In the genomic region with DNA sequence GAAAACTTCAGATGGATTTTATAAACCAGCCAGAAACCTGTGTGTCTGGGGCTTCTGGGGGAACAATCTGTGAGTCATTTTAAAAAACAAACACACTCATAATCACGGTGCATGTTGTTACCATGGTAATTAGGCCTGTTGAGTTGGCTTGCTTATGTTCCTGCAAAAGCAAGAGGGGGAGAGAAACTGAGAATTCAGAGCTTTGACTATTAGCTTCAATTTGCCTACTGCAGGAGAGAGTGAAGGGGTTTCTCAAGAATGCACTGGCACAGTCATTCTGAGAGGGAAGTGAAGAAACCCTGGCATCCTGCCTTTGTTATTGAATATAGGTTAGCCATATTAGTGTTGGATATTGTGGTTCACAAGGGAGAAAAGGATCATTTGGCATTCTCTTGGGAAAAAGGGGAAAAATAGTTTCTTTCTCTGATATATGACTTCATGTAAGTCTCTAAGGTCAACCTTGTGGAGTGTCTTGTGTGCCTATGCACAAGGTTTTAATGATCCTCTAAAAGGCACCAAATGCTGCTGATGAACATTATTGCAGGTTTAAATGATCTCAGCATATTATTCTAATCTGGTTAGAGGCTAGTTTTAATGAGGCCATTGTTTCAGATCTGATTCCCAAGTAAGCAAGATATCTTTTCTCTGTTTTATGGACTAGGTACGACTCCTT, we compare ENCODE assay signal across 9 cellular contexts. TPM values are rescaled to one million over a fixed set of nuclear protein-coding genes. Genes with fewer than 3 reads are reported as not detected.
DNase-seq lines count a peak whose midpoint lies in the region; ATAC-seq, FAIRE-seq and TF ChIP-seq lines count a peak whose summit lies in the region.
"Had no signal": no experiment of that assay in that cellular context is flagged by ENCODE, and none has a peak within 500 bp of the region (broad histone marks: within the 10 kb centered on the region; RNA-seq: fewer than 3 reads in every experiment).

No MANE protein-coding gene starts in this region.

- FAIRE-seq in GM12878 (lab: Jason Lieb, UNC): peak; percentile 97

- H3K79me2 ChIP-seq in GM12878 (ENCODE audit: control insufficient read depth, insufficient read depth, low read length) (peaks cover 72% of the 10 kb centered on the region), mesendoderm (ENCODE audit: control insufficient read depth, insufficient read depth, low read length) (no peaks in the 10 kb centered on the region)
- H3K79me2 ChIP-seq: parathyroid adenoma had no signal

- no peak overlapping the region for H3K56ac ChIP-seq in mesendoderm (ENCODE audit: low read length)

- peak; percentile 78 to 81; a peak in 3 of 4 replicates for TF ChIP-seq EP300 in GM12878 (IDR thresholded peaks at IDR 0.05; ENCODE audit: borderline replicate concordance in 1 of 2, control insufficient read depth in 1 of 2, low read depth in 2 of 2, low read length in 2 of 2)

- H3K36me3 ChIP-seq in BLaER1 treated with 17β-estradiol and CSF1 and Interleukin-3, amounts not matched to agents 10 nM and 100 nM: peaks cover 0 to 38% (median 19%) of the 10 kb centered on the region in 11 experiments; a peak in 12 of 22 replicates
- H3K36me3 ChIP-seq in GM12878 (ENCODE audit: control insufficient read depth in 2 of 2, insufficient read depth in 2 of 2, low read length in 1 of 2) (no peaks in the 10 kb centered on the region; a peak in 1 of 4 replicates), mesendoderm (ENCODE audit: control insufficient read depth, insufficient read depth, low read length) (no peaks in the 10 kb centered on the region)

- H3K9me3 ChIP-seq in BLaER1 treated with 17β-estradiol and CSF1 and Interleukin-3, amounts not matched to agents 10 nM and 100 nM (replicated peaks in 1 of 11): peaks cover 0 to 9% (median 0%) of the 10 kb centered on the region in 11 experiments; a peak in 3 of 22 replicates
- H3K9me3 ChIP-seq in GM12878 (replicated peaks; ENCODE audit: control insufficient read depth, insufficient read depth, low read length): peaks cover 2% of the 10 kb centered on the region; the same call in 2 of the 3 replicates

- ATAC-seq in GM18517 (IDR thresholded peaks at IDR 0.05; ENCODE audit: unreplicated experiment) (peak; percentile 97), HG02943 (IDR thresholded peaks at IDR 0.05; ENCODE audit: low read depth, unreplicated experiment) (peak; percentile 92), GM12878 (peak; percentile 85)

- no peak overlapping the region for H3K4me3 ChIP-seq in BLaER1 treated with 17β-estradiol and CSF1 and Interleukin-3, amounts not matched to agents 10 nM and 100 nM
- no peak overlapping the region for H3K4me3 ChIP-seq in GM12878
- H3K4me3 ChIP-seq in mesendoderm (ENCODE audit: low read length): no peak overlapping the region

- no peak overlapping the region for H2BK15ac ChIP-seq in mesendoderm (replicated peaks; ENCODE audit: low read depth)

- no peak overlapping the region for H2AK5ac ChIP-seq in mesendoderm (ENCODE audit: low read length)

- TF ChIP-seq CTCF in GM12878 (IDR thresholded peaks at IDR 0.05 in 2 of 3, conservative IDR thresholded peaks at IDR 0.05 in 1 of 3; ENCODE audit: control insufficient read depth in 2 of 3, extremely low read depth in 1 of 3, insufficient read depth in 1 of 3, low read depth in 3 of 3, low read length in 3 of 3): no peak

- peak overlapping the region in 8 of 11 experiments; percentile 9 to 69 (median 52); a peak in 13 of 22 replicates for H3K9ac ChIP-seq in BLaER1 treated with 17β-estradiol and CSF1 and Interleukin-3, amounts not matched to agents 10 nM and 100 nM
- H3K9ac ChIP-seq in GM12878 (ENCODE audit: control insufficient read depth, insufficient read depth, low read length) (no peak overlapping the region), mesendoderm (ENCODE audit: low read length) (no peak overlapping the region)
- H3K9ac ChIP-seq: parathyroid adenoma had no signal

- SMC1A ChIA-PET in GM12878 (lab: Charles Lee; ENCODE audit: uncharacterized antibody, unreplicated experiment): interaction anchor here (0.7 to 14.5 kb wide), 7 partner anchors 9 to 261 kb away, joined by 3 to 254 read pairs (median 6); partner anchors contain the start of gene GNG2

- H2BK5ac ChIP-seq in mesendoderm (ENCODE audit: low read length): no peak overlapping the region

- peak overlapping the region in 10 of 11 experiments; percentile 7 to 73 (median 60); a peak in 20 of 22 replicates for H3K4me2 ChIP-seq in BLaER1 treated with 17β-estradiol and CSF1 and Interleukin-3, amounts not matched to agents 10 nM and 100 nM
- H3K4me2 ChIP-seq in GM12878 (ENCODE audit: control insufficient read depth, insufficient read depth) (peak overlapping the region; percentile 46), mesendoderm (ENCODE audit: low read length) (no peak overlapping the region)

- in situ Hi-C loops in GM12878 (cut with MboI): no loop called here

- RAD21 ChIA-PET in GM12878 (lab: Charles Lee; ENCODE audit: unreplicated experiment): interaction anchor here (0.7 to 15.9 kb wide), 5 partner anchors 9 to 123 kb away, joined by 3 to 197 read pairs (median 7); partner anchors contain the start of gene GNG2

- no peak overlapping the region for H3K4ac ChIP-seq in mesendoderm (ENCODE audit: low read depth, low read length)

- POLR2A ChIA-PET in GM12878 (lab: Charles Lee) (interaction anchor here (1.0 to 4.1 kb wide), 4 partner anchors 8 to 26 kb away, joined by 3 to 22 read pairs (median 4); partner anchors contain the start of gene GNG2), HEK293T (lab: Yijun Ruan, JAX) (no interaction called here)

- no peak overlapping the region for H2AFZ ChIP-seq in GM12878 (ENCODE audit: control insufficient read depth, low read depth, low read length)
- H2AFZ ChIP-seq: parathyroid adenoma had no signal

- H3K79me1 ChIP-seq in mesendoderm (ENCODE audit: low read length): no peaks in the 10 kb centered on the region

- TF ChIP-seq RAD21 in GM12878 (IDR thresholded peaks at IDR 0.05; ENCODE audit: insufficient read depth, low read depth, low read length): peak; percentile 2; the same call in 1 of the 2 replicates

- no peak overlapping the region for H4K5ac ChIP-seq in mesendoderm (ENCODE audit: low read length)

- BruUV-seq in GM12878 (replicated peaks; lab: Mats Ljungman, UMichigan): no TSS peak

- no peak for TF ChIP-seq POLR2A in GM12878 (IDR thresholded peaks at IDR 0.05; ENCODE audit: low read depth, low read length)

- H3K23ac ChIP-seq in mesendoderm (ENCODE audit: low read length): no peak overlapping the region

- peaks cover 8 to 81% (median 30%) of the 10 kb centered on the region in 10 experiments; a peak in 19 of 20 replicates for H3K4me1 ChIP-seq in BLaER1 treated with 17β-estradiol and CSF1 and Interleukin-3, amounts not matched to agents 10 nM and 100 nM
- H3K4me1 ChIP-seq in GM12878 (ENCODE audit: control insufficient read depth, insufficient read depth, low read length) (peaks cover 42% of the 10 kb centered on the region), mesendoderm (ENCODE audit: control insufficient read depth, low read depth, low read length) (no peaks in the 10 kb centered on the region)
- H3K4me1 ChIP-seq: parathyroid adenoma had no signal

- H4K20me1 ChIP-seq in BLaER1 treated with 17β-estradiol and CSF1 and Interleukin-3, amounts not matched to agents 10 nM and 100 nM: peaks cover 0 to 91% (median 0%) of the 10 kb centered on the region in 11 experiments; a peak in 6 of 22 replicates
- no peaks in the 10 kb centered on the region for H4K20me1 ChIP-seq in GM12878 (ENCODE audit: control insufficient read depth, insufficient read depth)

- no peak overlapping the region for H2BK120ac ChIP-seq in mesendoderm (ENCODE audit: low read depth, low read length)

- WGBS in GM12878 (ENCODE audit: insufficient coverage, insufficient replicate concordance, low lambda C conversion rate, missing lambda C conversion rate): 50% methylated on average over 2 of the region's 2 CpGs
- WGBS in mesendoderm (ENCODE audit: extremely low coverage, insufficient coverage, low lambda C conversion rate): no CpG with 5 or more reads among the region's 2 CpGs

- CTCF ChIA-PET in GM12878 (lab: Yijun Ruan, JAX): interaction anchor here (1.4 to 2.3 kb wide), 2 partner anchors 8 to 26 kb away, joined by 3 to 7 read pairs; no protein-coding TSS in a partner anchor
- CTCF ChIA-PET in HEK293T (lab: Yijun Ruan, JAX): interaction anchor here (1.4 kb wide), 1 partner anchor 12 kb away, joined by 4 read pairs; no protein-coding TSS in a partner anchor

- H3K18ac ChIP-seq in mesendoderm (ENCODE audit: low read length): no peak overlapping the region

- H4K8ac ChIP-seq in mesendoderm (ENCODE audit: low read depth, low read length): no peak overlapping the region

- H3K27me3 ChIP-seq in BLaER1 treated with 17β-estradiol and CSF1 and Interleukin-3, amounts not matched to agents 10 nM and 100 nM: no peaks in the 10 kb centered on the region
- no peaks in the 10 kb centered on the region for H3K27me3 ChIP-seq in GM12878 (replicated peaks in 1 of 2; ENCODE audit: control insufficient read depth in 2 of 2, insufficient read depth in 2 of 2, low read length in 1 of 2)
- no peaks in the 10 kb centered on the region for H3K27me3 ChIP-seq in mesendoderm (ENCODE audit: insufficient read depth, low read length, poor library complexity)

- peak; percentile 62 to 89 for DNase-seq in NCI-H2081 (lab: John Stamatoyannopoulos, UW)
- DNase-seq in GM12878 (ENCODE audit: low read depth, low spot score): peak; percentile 94
- peak; percentile 10 for DNase-seq in mesendoderm
- no peak for DNase-seq in HK-2 (ENCODE audit: unreplicated experiment)
- DNase-seq in HEK293T (ENCODE audit: extremely low spot score): no peak

- H3K27ac ChIP-seq in BLaER1 treated with 17β-estradiol and CSF1 and Interleukin-3, amounts not matched to agents 10 nM and 100 nM: peak overlapping the region; percentile 37 to 90 (median 77); a peak in 20 of 22 replicates
- H3K27ac ChIP-seq in GM12878 (ENCODE audit: control insufficient read depth, insufficient read depth) (peak overlapping the region; percentile 50), mesendoderm (ENCODE audit: low read depth, low read length) (no peak overlapping the region)
- H3K27ac ChIP-seq: parathyroid adenoma had no signal

- intact Hi-C loops in GM12878 (cut with micrococcal nuclease; ENCODE audit: unreplicated experiment): loop anchor here (5.0 kb wide), 1 partner anchor 34 kb away; no protein-coding TSS in a partner anchor

RNA-seq across cellular contexts. Expression of gene GNG2, which starts 12.9 kb away (rescaled TPM):
- total RNA-seq in GM12878 (2013; cell fraction: nucleolus; rRNA removed): 73.6 and 83.0 TPM in 2 replicates
- total RNA-seq in GM12878 (2014; rRNA removed) (63.5 and 80.8 TPM in 2 replicates), GM12878 (2014; rRNA removed; fragmentation: Illumina TruSeq; extraction: Trizol) (86.5 and 91.9 TPM in 2 replicates), GM12878 (2021) (103 and 107 TPM in 2 replicates)
- 19.7 TPM for polyA plus RNA-seq in GM12878 (2011; ENCODE audit: low read depth)
- polyA plus RNA-seq in GM12878 (2011; rRNA removed) (62.2 and 80.3 TPM in 2 replicates), GM12878 (2014; fragmentation: Illumina TruSeq; extraction: Trizol) (114 and 139 TPM in 2 replicates), GM12878 (2014; fragmentation: Nextera tagmentation; extraction: Ambion mirVana) (10 to 100 TPM; 31.6 to 42.0 TPM), GM12878 (2014; rRNA removed) (78.6 and 84.7 TPM in 2 replicates), GM12878 (2016; fragmentation: Nextera tagmentation; extraction: Ambion mirVana) (10 to 100 TPM; 63.4 to 69.2 TPM)
- polyA plus RNA-seq in GM12878 (2011; cell fraction: cytosol; rRNA removed): 28.3 and 31.9 TPM in 2 replicates
- 12.3 and 13.8 TPM in 2 replicates for polyA plus RNA-seq in GM12878 (2011; cell fraction: nucleus; rRNA removed)
- polyA plus RNA-seq in GM12878 (2012): 40.5 and 43.9 TPM in 2 replicates
- 38.2 and 38.9 TPM in 2 replicates for polyA minus RNA-seq in GM12878 (2011; rRNA and poly(A)+ RNA removed)
- 12.3 and 14.1 TPM in 2 replicates for polyA minus RNA-seq in GM12878 (2011; cell fraction: cytosol; rRNA and poly(A)+ RNA removed)
- 11.2 and 18.9 TPM in 2 replicates for polyA minus RNA-seq in GM12878 (2011; cell fraction: nucleus; rRNA and poly(A)+ RNA removed)
- polyA plus RNA-seq in mesendoderm (2013, experiment 1 of 2): 10.6 TPM
- 10.4 TPM for polyA plus RNA-seq in mesendoderm (2013, experiment 2 of 2)

Comparison
In these comparisons a context has a peak if more than half of its experiments do, and no peak if none do; other contexts are left out.
1. H3K9ac ChIP-seq: peak in BLaER1 treated with 17β-estradiol and CSF1 and Interleukin-3, amounts not matched to agents 10 nM and 100 nM (8 of 11); none in GM12878 (single experiment) and mesendoderm (single experiment).
2. DNase-seq: peak in NCI-H2081 (2 of 2), GM12878 (single experiment) and mesendoderm (single experiment); none in HK-2 (single experiment) and HEK293T (single experiment).
3. Peak in every context shown above with its lines, with median percentiles within 50 percentile points of each other: ATAC-seq.